Comparison of ENCODE assay signal across 9 cellular contexts in the genomic region with DNA sequence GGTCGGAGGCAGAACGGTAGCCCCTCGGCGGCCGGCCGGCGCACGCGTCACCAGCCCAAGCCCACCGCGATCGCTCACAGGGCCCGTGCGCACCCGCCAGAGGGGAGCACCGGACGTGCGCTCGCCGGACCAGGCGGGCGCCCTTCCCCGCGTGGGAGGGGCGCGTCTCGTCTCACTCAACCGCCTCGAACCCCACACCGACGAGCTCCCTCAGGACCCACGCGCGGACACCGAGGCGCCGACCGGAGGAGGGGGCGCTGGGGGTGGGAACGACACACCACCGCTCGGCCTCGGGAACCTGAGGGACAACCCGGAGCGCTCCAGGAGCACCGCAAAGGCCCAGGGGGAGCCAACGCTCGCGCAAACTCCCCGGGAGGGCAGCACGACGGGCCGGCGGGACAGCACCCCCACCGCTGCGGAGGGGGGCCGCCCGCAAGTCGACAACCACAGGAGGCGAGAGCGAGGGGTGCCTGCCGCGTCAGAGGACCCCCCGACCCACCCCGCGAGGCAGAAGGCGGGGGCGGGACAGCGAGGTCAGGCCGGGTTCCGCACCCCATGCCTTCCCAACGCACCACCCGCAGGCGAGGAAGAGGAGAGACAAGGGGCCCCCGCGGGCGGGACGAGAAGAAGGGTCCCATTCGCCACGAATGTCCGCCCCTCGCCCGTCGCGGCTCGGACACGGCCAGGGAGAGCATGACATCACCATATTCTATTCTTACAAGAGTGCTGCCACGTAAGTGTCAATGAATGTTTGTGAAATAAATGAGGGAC.
DNase-seq lines count a peak whose midpoint lies in the region; FAIRE-seq and TF ChIP-seq lines count a peak whose summit lies in the region.
"Had no signal": no experiment of that assay in that cellular context is flagged by ENCODE, and none has a peak within 500 bp of the region (broad histone marks: within the 10 kb centered on the region; RNA-seq: fewer than 3 reads in every experiment).

No MANE protein-coding gene starts in this region.

- H3K27me3 Mint-ChIP-seq in activated T-cell treated with anti-CD3 and anti-CD28 coated beads, Interleukin-2, amount 50 U/mL, for 24 hours: peaks cover 26% of the 10 kb centered on the region

- no peak overlapping the region for H3K27ac ChIP-seq in right atrium auricular region

- H3K9me3 ChIP-seq in right atrium auricular region: peaks cover 0 to 4% of the 10 kb centered on the region in 2 donors
- H3K9me3 ChIP-seq: HAP-1 had no signal

- peaks cover 12% of the 10 kb centered on the region for H3K4me1 Mint-ChIP-seq in activated T-cell treated with anti-CD3 and anti-CD28 coated beads, Interleukin-2, amount 50 U/mL, for 24 hours (ENCODE audit: low read depth)

- peaks cover 19% of the 10 kb centered on the region in 2 donors for H3K27me3 ChIP-seq in right atrium auricular region

- peak overlapping the region; percentile 62 for H3K4me3 Mint-ChIP-seq in activated T-cell treated with anti-CD3 and anti-CD28 coated beads, Interleukin-2, amount 50 U/mL, for 24 hours

- no peaks in the 10 kb centered on the region for H3K9me3 Mint-ChIP-seq in activated T-cell treated with anti-CD3 and anti-CD28 coated beads, Interleukin-2, amount 50 U/mL, for 24 hours

- in situ Hi-C loops in ACHN (cut with HindIII; ENCODE audit: low pct_ligation_motif_present, low pct_unique_long_range_greater_than_20kb, low sequenced_read_pairs): no loop called here

- no peak for TF ChIP-seq POLR2A in H54 (IDR thresholded peaks at IDR 0.05; ENCODE audit: low read depth, low read length)

- H3K36me3 ChIP-seq in right atrium auricular region: no peaks in the 10 kb centered on the region
- H3K36me3 ChIP-seq: HAP-1 had no signal

- H3K4me1 ChIP-seq in right atrium auricular region: peaks cover 0 to 19% of the 10 kb centered on the region in 2 donors
- H3K4me1 ChIP-seq: HAP-1 had no signal

- FAIRE-seq in H54 (lab: Jason Lieb, UNC): peak; percentile 71

- no peak for DNase-seq in H54 (ENCODE audit: insufficient read length, low spot score)
- DNase-seq in activated T-cell treated with anti-CD3 and anti-CD28 coated beads, Interleukin-2, amount 50 U/mL, for 24 hours: peak; percentile 46
- DNase-seq in right atrium auricular region (ENCODE audit: low spot score): no peak
- peak; percentile 17 for DNase-seq in stimulated activated CD4-positive, alpha-beta T cell treated with anti-CD3 and anti-CD28 coated beads, Interleukin-4, amount 100 ng/mL, for 1 hour
- no peak for DNase-seq in LoVo (ENCODE audit: low spot score)
- DNase-seq in NCI-H446 (lab: John Stamatoyannopoulos, UW): no peak
- no peak for DNase-seq in ACHN
- DNase-seq in COLO668 (lab: John Stamatoyannopoulos, UW; ENCODE audit: unreplicated experiment): no peak

- H3K36me3 Mint-ChIP-seq in activated T-cell treated with anti-CD3 and anti-CD28 coated beads, Interleukin-2, amount 50 U/mL, for 24 hours (ENCODE audit: low read depth): peaks cover 1% of the 10 kb centered on the region

- H3K4me3 ChIP-seq in right atrium auricular region: peak overlapping the region; percentile 23 to 38
- H3K4me3 ChIP-seq: HAP-1 had no signal

- H3K27ac Mint-ChIP-seq in activated T-cell treated with anti-CD3 and anti-CD28 coated beads, Interleukin-2, amount 50 U/mL, for 24 hours: no peak overlapping the region

- TF ChIP-seq CTCF in right atrium auricular region (IDR thresholded peaks at IDR 0.05): no peak

Comparison
In these comparisons a context has a peak if more than half of its experiments do, and no peak if none do; other contexts are left out.
1. DNase-seq: peak in activated T-cell treated with anti-CD3 and anti-CD28 coated beads, Interleukin-2, amount 50 U/mL, for 24 hours (single experiment) and stimulated activated CD4-positive, alpha-beta T cell treated with anti-CD3 and anti-CD28 coated beads, Interleukin-4, amount 100 ng/mL, for 1 hour (single experiment); none in H54 (single experiment), right atrium auricular region (single experiment), LoVo (single experiment), NCI-H446 (0 of 2), ACHN (single experiment) and COLO668 (single experiment).